ENCODE assay signal across 8 cellular contexts in genomic region chr7:4683043-4683883, GRCh38. TPM values are rescaled to one million over a fixed set of nuclear protein-coding genes. Genes with fewer than 3 reads are reported as not detected.
DNase-seq lines count a peak whose midpoint lies in the region; FAIRE-seq and TF ChIP-seq lines count a peak whose summit lies in the region.

No MANE protein-coding gene starts in this region.

- intact Hi-C loops in MCF 10A (cut with micrococcal nuclease) (no loop called here), stomach (cut with DNase I; ENCODE audit: low total_unique reads) (loop anchor here (5.0 kb wide), 1 partner anchor 69 kb away; no protein-coding TSS in a partner anchor)

- H3K36me3 Mint-ChIP-seq in MCF 10A (ENCODE audit: insufficient read depth, unreplicated experiment): peaks cover 22% of the 10 kb centered on the region

- peaks cover 19% of the 10 kb centered on the region for H3K4me1 Mint-ChIP-seq in MCF 10A (ENCODE audit: insufficient read depth, unreplicated experiment)

- no peak for TF ChIP-seq RAD21 in liver (IDR thresholded peaks at IDR 0.05)

- FAIRE-seq in GM12892 (lab: Jason Lieb, UNC): no peak

- TF ChIP-seq POLR2A in stomach (IDR thresholded peaks at IDR 0.05) (no peak), GM12892 (IDR thresholded peaks at IDR 0.05; ENCODE audit: low read depth, low read length) (no peak)

- DNase-seq in GM12864 (ENCODE audit: low read depth) (no peak), SJCRH30 (peak in 1 of 2 experiments; percentile 12), MCF 10A (ENCODE audit: unreplicated experiment) (peak; percentile 38), stomach (no peak), GM12892 (ENCODE audit: insufficient read length) (no peak), NCI-H2081 (lab: John Stamatoyannopoulos, UW) (no peak), NOMO-1 (lab: John Stamatoyannopoulos, UW; ENCODE audit: unreplicated experiment in 2 of 2) (no peak)

- no peak for TF ChIP-seq EP300 in stomach (IDR thresholded peaks at IDR 0.05)

- H3K9ac ChIP-seq in liver (ENCODE audit: low read depth in 1 of 2, low read length in 2 of 2): peak overlapping the region; percentile 34 to 75

- TF ChIP-seq CTCF in GM12864 (IDR thresholded peaks at IDR 0.05; ENCODE audit: low read depth, low read length, missing control alignments) (no peak), MCF 10A (IDR thresholded peaks at IDR 0.05; ENCODE audit: unreplicated experiment) (no peak), liver (IDR thresholded peaks at IDR 0.05; ENCODE audit: low read depth, low read length, missing input control) (no peak), stomach (IDR thresholded peaks at IDR 0.05) (no peak)

- POLR2A ChIA-PET in MCF 10A (lab: Yijun Ruan, JAX): interaction anchor here (0.6 to 6.9 kb wide), 12 partner anchors 9 to 764 kb away, joined by 3 to 100 read pairs (median 5); partner anchors contain the start of gene AP5Z1

- no peaks in the 10 kb centered on the region for H3K36me3 ChIP-seq in SJCRH30
- H3K36me3 ChIP-seq in liver (ENCODE audit: control insufficient read depth in 4 of 4, insufficient read depth in 3 of 4, low read depth in 1 of 4, low read length in 3 of 4): no peaks in the 10 kb centered on the region
- no peaks in the 10 kb centered on the region for H3K36me3 ChIP-seq in stomach

- H3K27ac Mint-ChIP-seq in MCF 10A (ENCODE audit: low read depth, unreplicated experiment): peak overlapping the region; percentile 96

- H3K4me1 ChIP-seq in SJCRH30 (peaks cover 7% of the 10 kb centered on the region), liver (ENCODE audit: control insufficient read depth in 4 of 4, insufficient read depth in 4 of 4, low read length in 3 of 4) (peaks cover 4 to 19% (median 14%) of the 10 kb centered on the region in 4 donors), stomach (peaks cover 16 to 59% (median 44%) of the 10 kb centered on the region in 4 donors)

- CTCF ChIA-PET in MCF 10A (lab: Yijun Ruan, JAX): interaction anchor here (0.6 to 1.4 kb wide), 3 partner anchors 52 to 289 kb away, joined by 3 to 7 read pairs (median 5); no protein-coding TSS in a partner anchor

- H3K27me3 ChIP-seq in SJCRH30 (no peaks in the 10 kb centered on the region), liver (ENCODE audit: control insufficient read depth in 4 of 4, insufficient read depth in 4 of 4, low read length in 3 of 4) (no peaks in the 10 kb centered on the region), stomach (no peaks in the 10 kb centered on the region)

- H3K27ac ChIP-seq in SJCRH30: peak overlapping the region; percentile 25; the same call in 1 of the 2 replicates
- H3K27ac ChIP-seq in liver (ENCODE audit: low read depth in 1 of 2, low read length in 2 of 2): peak overlapping the region; percentile 93 to 97
- H3K27ac ChIP-seq in stomach: peak overlapping the region; percentile 92 to 96 (median 93)

- H3K4me3 Mint-ChIP-seq in MCF 10A (ENCODE audit: unreplicated experiment): peak overlapping the region; percentile 83

- no peaks in the 10 kb centered on the region for H3K27me3 Mint-ChIP-seq in MCF 10A (ENCODE audit: insufficient read depth, unreplicated experiment)

- H3K9me3 Mint-ChIP-seq in MCF 10A (ENCODE audit: unreplicated experiment): no peaks in the 10 kb centered on the region

- H3K9me3 ChIP-seq in SJCRH30 (replicated peaks): no peaks in the 10 kb centered on the region
- H3K9me3 ChIP-seq in liver (ENCODE audit: control insufficient read depth in 4 of 4, low read length in 3 of 4): no peaks in the 10 kb centered on the region
- no peaks in the 10 kb centered on the region for H3K9me3 ChIP-seq in stomach

- WGBS in liver: 4% methylated on average over 23 of the region's 23 CpGs
- WGBS in stomach, 5 donors: 2 to 4% (median 2%) methylated on average over 8 to 23 of the region's 23 CpGs

- no TSS peak for BruUV-seq in MCF 10A (replicated peaks; lab: Mats Ljungman, UMichigan)

- H3K4me3 ChIP-seq in GM12864 (ENCODE audit: low read depth, low read length) (peak overlapping the region; percentile 94), SJCRH30 (peak overlapping the region; percentile 99), liver (ENCODE audit: low read depth in 1 of 3, low read length in 3 of 3) (peak overlapping the region; percentile 72 to 96 (median 87)), stomach (peak overlapping the region; percentile 83 to 95 (median 92))

TF ChIP-seq in liver, 16 proteins besides CTCF, POLR2A, EP300 and RAD21:
- TF ChIP-seq, protein P1, sequence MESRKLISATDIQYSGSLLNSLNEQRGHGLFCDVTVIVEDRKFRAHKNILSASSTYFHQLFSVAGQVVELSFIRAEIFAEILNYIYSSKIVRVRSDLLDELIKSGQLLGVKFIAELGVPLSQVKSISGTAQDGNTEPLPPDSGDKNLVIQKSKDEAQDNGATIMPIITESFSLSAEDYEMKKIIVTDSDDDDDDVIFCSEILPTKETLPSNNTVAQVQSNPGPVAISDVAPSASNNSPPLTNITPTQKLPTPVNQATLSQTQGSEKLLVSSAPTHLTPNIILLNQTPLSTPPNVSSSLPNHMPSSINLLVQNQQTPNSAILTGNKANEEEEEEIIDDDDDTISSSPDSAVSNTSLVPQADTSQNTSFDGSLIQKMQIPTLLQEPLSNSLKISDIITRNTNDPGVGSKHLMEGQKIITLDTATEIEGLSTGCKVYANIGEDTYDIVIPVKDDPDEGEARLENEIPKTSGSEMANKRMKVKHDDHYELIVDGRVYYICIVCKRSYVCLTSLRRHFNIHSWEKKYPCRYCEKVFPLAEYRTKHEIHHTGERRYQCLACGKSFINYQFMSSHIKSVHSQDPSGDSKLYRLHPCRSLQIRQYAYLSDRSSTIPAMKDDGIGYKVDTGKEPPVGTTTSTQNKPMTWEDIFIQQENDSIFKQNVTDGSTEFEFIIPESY (IDR thresholded peaks at IDR 0.05): no peak
- no peak for TF ChIP-seq SP1 (IDR thresholded peaks at IDR 0.05)
- TF ChIP-seq HNF4G (IDR thresholded peaks at IDR 0.05): no peak
- no peak for TF ChIP-seq EGR1 (IDR thresholded peaks at IDR 0.05; ENCODE audit: low read depth in 2 of 2)
- TF ChIP-seq FOXA1 (IDR thresholded peaks at IDR 0.05): no peak
- TF ChIP-seq HNF4A (conservative IDR thresholded peaks at IDR 0.05): no peak
- TF ChIP-seq, protein P2, sequence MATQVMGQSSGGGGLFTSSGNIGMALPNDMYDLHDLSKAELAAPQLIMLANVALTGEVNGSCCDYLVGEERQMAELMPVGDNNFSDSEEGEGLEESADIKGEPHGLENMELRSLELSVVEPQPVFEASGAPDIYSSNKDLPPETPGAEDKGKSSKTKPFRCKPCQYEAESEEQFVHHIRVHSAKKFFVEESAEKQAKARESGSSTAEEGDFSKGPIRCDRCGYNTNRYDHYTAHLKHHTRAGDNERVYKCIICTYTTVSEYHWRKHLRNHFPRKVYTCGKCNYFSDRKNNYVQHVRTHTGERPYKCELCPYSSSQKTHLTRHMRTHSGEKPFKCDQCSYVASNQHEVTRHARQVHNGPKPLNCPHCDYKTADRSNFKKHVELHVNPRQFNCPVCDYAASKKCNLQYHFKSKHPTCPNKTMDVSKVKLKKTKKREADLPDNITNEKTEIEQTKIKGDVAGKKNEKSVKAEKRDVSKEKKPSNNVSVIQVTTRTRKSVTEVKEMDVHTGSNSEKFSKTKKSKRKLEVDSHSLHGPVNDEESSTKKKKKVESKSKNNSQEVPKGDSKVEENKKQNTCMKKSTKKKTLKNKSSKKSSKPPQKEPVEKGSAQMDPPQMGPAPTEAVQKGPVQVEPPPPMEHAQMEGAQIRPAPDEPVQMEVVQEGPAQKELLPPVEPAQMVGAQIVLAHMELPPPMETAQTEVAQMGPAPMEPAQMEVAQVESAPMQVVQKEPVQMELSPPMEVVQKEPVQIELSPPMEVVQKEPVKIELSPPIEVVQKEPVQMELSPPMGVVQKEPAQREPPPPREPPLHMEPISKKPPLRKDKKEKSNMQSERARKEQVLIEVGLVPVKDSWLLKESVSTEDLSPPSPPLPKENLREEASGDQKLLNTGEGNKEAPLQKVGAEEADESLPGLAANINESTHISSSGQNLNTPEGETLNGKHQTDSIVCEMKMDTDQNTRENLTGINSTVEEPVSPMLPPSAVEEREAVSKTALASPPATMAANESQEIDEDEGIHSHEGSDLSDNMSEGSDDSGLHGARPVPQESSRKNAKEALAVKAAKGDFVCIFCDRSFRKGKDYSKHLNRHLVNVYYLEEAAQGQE (IDR thresholded peaks at IDR 0.05): no peak
- no peak for TF ChIP-seq YY1 (IDR thresholded peaks at IDR 0.05)
- no peak for TF ChIP-seq RXRA (IDR thresholded peaks at IDR 0.05)
- no peak for TF ChIP-seq ATF3 (IDR thresholded peaks at IDR 0.05)

RNA-seq across cellular contexts. Expression of gene FOXK1, which starts 1.2 kb away (rescaled TPM):
- 22.1 and 23.4 TPM in 2 replicates for total RNA-seq in SJCRH30 (2014; rRNA removed; shearing (Covaris generic))
- 37.7 and 43.8 TPM in 2 replicates for total RNA-seq in MCF 10A (2022)
- total RNA-seq in liver: 1 to 10 TPM; 7.5 to 8.5 TPM
- polyA plus RNA-seq in liver: 1 to 10 TPM; 1.2 to 1.3 TPM
- 10 to 100 TPM; 19.3 to 88.1 (median 27.2) TPM for total RNA-seq in stomach
- polyA plus RNA-seq in stomach: 1 to 10 TPM; 2.9 to 5.4 (median 3.9) TPM
- polyA plus RNA-seq in GM12892 (2012; ENCODE audit: missing spikeins): 7.0 TPM

Comparison
In these comparisons a context has a peak if more than half of its experiments do, and no peak if none do; other contexts are left out.
1. H3K27ac ChIP-seq: peak in every context shown above with its lines; median percentile 95 in liver; 93 in stomach; 25 in SJCRH30.